In the genomic region with DNA sequence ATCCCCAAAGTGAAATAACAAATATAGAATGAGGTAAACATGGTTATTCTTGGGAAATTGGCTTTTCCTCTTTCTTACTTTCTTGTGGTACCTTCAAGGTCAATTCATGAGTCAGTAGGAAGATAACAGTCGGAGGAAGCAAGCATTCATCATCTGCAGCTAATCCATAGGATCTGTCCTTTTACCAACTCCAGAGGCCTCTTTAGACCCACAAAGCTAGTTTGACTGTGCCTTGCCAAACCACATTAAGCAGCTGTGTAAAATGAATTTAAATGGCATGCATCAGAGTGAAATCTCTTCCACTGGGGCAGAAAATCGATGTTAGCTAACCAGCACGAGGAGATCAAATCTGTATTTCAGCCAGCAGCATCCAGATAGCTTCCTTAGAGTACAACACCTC, we compare ENCODE assay signal across 17 cellular contexts.
A peak's percentile ranks its signal among the peaks of the same experiment; 100 is the strongest.
DNase-seq lines count a peak whose midpoint lies in the region; ATAC-seq and TF ChIP-seq lines count a peak whose summit lies in the region.
"Had no signal": no experiment of that assay in that cellular context is flagged by ENCODE, and none has a peak within 500 bp of the region (broad histone marks: within the 10 kb centered on the region; RNA-seq: fewer than 3 reads in every experiment).

No MANE protein-coding gene starts in this region.

- H3K27me3 ChIP-seq in hepatocyte: no peaks in the 10 kb centered on the region
- no peaks in the 10 kb centered on the region for H3K27me3 ChIP-seq in foreskin keratinocyte
- H3K27me3 ChIP-seq: body of pancreas, SJSA1, uterus had no signal

- 54% methylated on average over 3 of the region's 3 CpGs for whole genome bisulfite sequencing in hepatocyte (ENCODE audit: low lambda C conversion rate, missing lambda C conversion rate)

- H3K4me3 ChIP-seq in AG09309 (ENCODE audit: control insufficient read depth, low read depth, low read length) (no peak overlapping the region), hepatocyte (no peak overlapping the region), mucosa of descending colon (no peak overlapping the region)
- H3K4me3 ChIP-seq: body of pancreas, SJSA1, uterus had no signal

- no peak overlapping the region for H2AFZ ChIP-seq in hepatocyte

- H3K9me3 ChIP-seq in hepatocyte (ENCODE audit: low read depth) (no peaks in the 10 kb centered on the region), mucosa of descending colon (no peaks in the 10 kb centered on the region)
- H3K9me3 ChIP-seq: body of pancreas, SJSA1, uterus had no signal

- TF ChIP-seq CTCF in AG09309 (IDR thresholded peaks at IDR 0.05; ENCODE audit: control insufficient read depth, insufficient read depth, low read depth, low read length, missing control alignments) (no peak), hepatocyte (IDR thresholded peaks at IDR 0.05; ENCODE audit: poor library complexity) (no peak), foreskin keratinocyte (conservative IDR thresholded peaks at IDR 0.05) (no peak), mucosa of descending colon (IDR thresholded peaks at IDR 0.05) (no peak)

- no peaks in the 10 kb centered on the region for H4K20me1 ChIP-seq in hepatocyte (ENCODE audit: insufficient read depth, poor library complexity, severe bottlenecking)

- H3K79me2 ChIP-seq in hepatocyte: peaks cover 4% of the 10 kb centered on the region

- H3K4me1 ChIP-seq in hepatocyte (ENCODE audit: insufficient read depth): peaks cover 8% of the 10 kb centered on the region
- peaks cover 15% of the 10 kb centered on the region for H3K4me1 ChIP-seq in foreskin keratinocyte
- no peaks in the 10 kb centered on the region for H3K4me1 ChIP-seq in mucosa of descending colon (ENCODE audit: low read depth)
- H3K4me1 ChIP-seq: body of pancreas had no signal

- ATAC-seq in HG03108 (IDR thresholded peaks at IDR 0.05; ENCODE audit: unreplicated experiment) (no peak), foreskin keratinocyte (no peak), mucosa of descending colon (no peak)
- ATAC-seq: body of pancreas had no signal

- intact Hi-C loops in mucosa of descending colon (cut with DNase I, micrococcal nuclease): no loop called here

- peak; percentile 53 for DNase-seq in AG09309 (ENCODE audit: low read depth)
- peak; percentile 89 for DNase-seq in M059J (ENCODE audit: low read depth)
- DNase-seq in astrocyte of the hippocampus (ENCODE audit: low read depth, low spot score): peak; percentile 80
- DNase-seq in hepatocyte (ENCODE audit: low spot score): no peak
- DNase-seq in NCI-H524 (lab: John Stamatoyannopoulos, UW): no peak
- no peak for DNase-seq in foreskin keratinocyte
- no peak for DNase-seq in mucosa of descending colon
- DNase-seq: activated CD4-positive, CD25-positive, alpha-beta regulatory T cell; activated T-cell treated with anti-CD3 and anti-CD28 coated beads for 4 hours; body of pancreas; DND-41; endodermal cell; GOT3; NCI-H146; uterus had no signal

- H3K9me2 ChIP-seq in hepatocyte (replicated peaks; ENCODE audit: insufficient read depth): no peaks in the 10 kb centered on the region

- H3K36me3 ChIP-seq in hepatocyte (replicated peaks; ENCODE audit: insufficient read depth, low read depth) (no peaks in the 10 kb centered on the region), mucosa of descending colon (ENCODE audit: low read depth) (no peaks in the 10 kb centered on the region)
- H3K36me3 ChIP-seq: uterus had no signal

- peak overlapping the region; percentile 17 for H3K27ac ChIP-seq in hepatocyte
- H3K27ac ChIP-seq in foreskin keratinocyte: no peak overlapping the region
- H3K27ac ChIP-seq: body of pancreas, SJSA1 had no signal

- H3K4me2 ChIP-seq in hepatocyte: no peak overlapping the region

Comparison
In these comparisons a context has a peak if more than half of its experiments do, and no peak if none do; other contexts are left out.
1. DNase-seq: peak in AG09309 (single experiment), M059J (single experiment) and astrocyte of the hippocampus (single experiment); none in hepatocyte (single experiment), NCI-H524 (0 of 2), foreskin keratinocyte (0 of 2) and mucosa of descending colon (0 of 3).